In the genomic region with DNA sequence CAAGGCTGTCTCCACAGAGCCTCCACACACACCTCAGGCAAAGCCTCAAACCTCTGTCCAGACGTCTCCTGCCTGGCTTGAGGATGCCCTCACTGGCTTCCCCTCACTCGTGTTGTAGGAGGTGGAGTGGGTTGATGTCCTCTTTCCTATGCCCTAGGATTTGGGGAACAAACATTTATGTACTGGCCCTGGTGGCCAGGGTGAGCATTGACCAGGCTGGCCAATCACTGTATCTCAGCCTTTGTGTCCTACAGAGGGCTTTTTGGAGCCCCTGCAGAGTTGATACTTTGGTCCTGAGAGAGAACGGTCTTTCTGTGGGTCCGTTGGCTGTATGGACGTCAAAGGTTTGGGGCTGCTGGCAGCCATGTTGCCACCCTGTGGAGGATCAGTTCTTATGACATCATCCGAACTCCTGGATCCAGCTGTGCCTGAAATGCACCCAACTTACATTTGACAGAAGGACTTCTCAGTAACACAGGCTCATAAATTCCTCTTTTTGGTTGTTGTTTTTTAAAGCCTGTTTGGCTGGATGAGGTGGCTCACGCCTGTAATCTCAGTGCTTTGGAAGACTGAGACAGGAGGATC, we compare ENCODE assay signal across 1 cellular context.
TF ChIP-seq lines count a peak whose summit lies in the region.

No MANE protein-coding gene starts in this region.

TF ChIP-seq in K562, 482 proteins besides CTCF, POLR2A, EP300 and RAD21 (continued from another document):
- TF ChIP-seq JUND (IDR thresholded peaks at IDR 0.05; ENCODE audit: borderline replicate concordance, low read depth, low read length) (peak; percentile 62; the same call in 1 of the 2 replicates), JUND (tag; IDR thresholded peaks at IDR 0.05; ENCODE audit: borderline replicate concordance, low read depth, low read length) (peak; percentile 83; the same call in 2 of the 3 replicates), IFI16 (CRISPR knock-in tag; IDR thresholded peaks at IDR 0.05) (no peak)
